1 cellular context compared by ENCODE assay signal in the genomic region with DNA sequence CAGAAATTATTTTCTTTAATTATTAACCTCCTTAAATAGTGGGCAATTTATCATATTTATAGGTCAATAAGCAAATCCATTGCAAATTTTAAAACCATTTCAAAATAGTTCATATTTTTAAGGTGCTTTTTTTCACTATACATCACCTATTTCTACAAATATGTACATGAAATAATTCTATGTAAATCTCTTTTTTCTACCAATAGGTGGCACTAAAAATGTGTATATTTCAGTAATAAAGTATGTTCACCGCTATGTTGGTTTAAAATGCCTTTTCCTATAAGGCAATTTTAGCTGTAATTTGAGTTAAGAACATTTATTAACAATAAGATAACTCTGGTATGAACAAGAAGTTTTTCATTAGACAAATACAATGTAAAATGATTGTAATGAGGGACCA.
TF ChIP-seq lines count a peak whose summit lies in the region.

No MANE protein-coding gene starts in this region.

TF ChIP-seq in GM12878, 131 proteins besides CTCF, POLR2A, EP300 and RAD21 (continued from another document):
- TF ChIP-seq, protein P1, sequence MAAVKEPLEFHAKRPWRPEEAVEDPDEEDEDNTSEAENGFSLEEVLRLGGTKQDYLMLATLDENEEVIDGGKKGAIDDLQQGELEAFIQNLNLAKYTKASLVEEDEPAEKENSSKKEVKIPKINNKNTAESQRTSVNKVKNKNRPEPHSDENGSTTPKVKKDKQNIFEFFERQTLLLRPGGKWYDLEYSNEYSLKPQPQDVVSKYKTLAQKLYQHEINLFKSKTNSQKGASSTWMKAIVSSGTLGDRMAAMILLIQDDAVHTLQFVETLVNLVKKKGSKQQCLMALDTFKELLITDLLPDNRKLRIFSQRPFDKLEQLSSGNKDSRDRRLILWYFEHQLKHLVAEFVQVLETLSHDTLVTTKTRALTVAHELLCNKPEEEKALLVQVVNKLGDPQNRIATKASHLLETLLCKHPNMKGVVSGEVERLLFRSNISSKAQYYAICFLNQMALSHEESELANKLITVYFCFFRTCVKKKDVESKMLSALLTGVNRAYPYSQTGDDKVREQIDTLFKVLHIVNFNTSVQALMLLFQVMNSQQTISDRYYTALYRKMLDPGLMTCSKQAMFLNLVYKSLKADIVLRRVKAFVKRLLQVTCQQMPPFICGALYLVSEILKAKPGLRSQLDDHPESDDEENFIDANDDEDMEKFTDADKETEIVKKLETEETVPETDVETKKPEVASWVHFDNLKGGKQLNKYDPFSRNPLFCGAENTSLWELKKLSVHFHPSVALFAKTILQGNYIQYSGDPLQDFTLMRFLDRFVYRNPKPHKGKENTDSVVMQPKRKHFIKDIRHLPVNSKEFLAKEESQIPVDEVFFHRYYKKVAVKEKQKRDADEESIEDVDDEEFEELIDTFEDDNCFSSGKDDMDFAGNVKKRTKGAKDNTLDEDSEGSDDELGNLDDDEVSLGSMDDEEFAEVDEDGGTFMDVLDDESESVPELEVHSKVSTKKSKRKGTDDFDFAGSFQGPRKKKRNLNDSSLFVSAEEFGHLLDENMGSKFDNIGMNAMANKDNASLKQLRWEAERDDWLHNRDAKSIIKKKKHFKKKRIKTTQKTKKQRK (IDR thresholded peaks at IDR 0.05; ENCODE audit: low read depth, low read length), result no peak
- TF ChIP-seq KAT2A (conservative IDR thresholded peaks at IDR 0.05; ENCODE audit: control insufficient read depth, low read depth, low read length) (no peak), HDGF (IDR thresholded peaks at IDR 0.05) (no peak), MEF2B (IDR thresholded peaks at IDR 0.05; ENCODE audit: partially characterized antibody, poor library complexity, severe bottlenecking) (no peak), DPF2 (IDR thresholded peaks at IDR 0.05) (no peak), TCF12 (IDR thresholded peaks at IDR 0.05; ENCODE audit: low read depth, low read length) (no peak)
- TF ChIP-seq, protein P2, sequence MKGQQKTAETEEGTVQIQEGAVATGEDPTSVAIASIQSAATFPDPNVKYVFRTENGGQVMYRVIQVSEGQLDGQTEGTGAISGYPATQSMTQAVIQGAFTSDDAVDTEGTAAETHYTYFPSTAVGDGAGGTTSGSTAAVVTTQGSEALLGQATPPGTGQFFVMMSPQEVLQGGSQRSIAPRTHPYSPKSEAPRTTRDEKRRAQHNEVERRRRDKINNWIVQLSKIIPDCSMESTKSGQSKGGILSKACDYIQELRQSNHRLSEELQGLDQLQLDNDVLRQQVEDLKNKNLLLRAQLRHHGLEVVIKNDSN (IDR thresholded peaks at IDR 0.05; ENCODE audit: borderline replicate concordance, extremely low read length, insufficient read depth, low read depth, low read length), result no peak
- TF ChIP-seq, protein P3, sequence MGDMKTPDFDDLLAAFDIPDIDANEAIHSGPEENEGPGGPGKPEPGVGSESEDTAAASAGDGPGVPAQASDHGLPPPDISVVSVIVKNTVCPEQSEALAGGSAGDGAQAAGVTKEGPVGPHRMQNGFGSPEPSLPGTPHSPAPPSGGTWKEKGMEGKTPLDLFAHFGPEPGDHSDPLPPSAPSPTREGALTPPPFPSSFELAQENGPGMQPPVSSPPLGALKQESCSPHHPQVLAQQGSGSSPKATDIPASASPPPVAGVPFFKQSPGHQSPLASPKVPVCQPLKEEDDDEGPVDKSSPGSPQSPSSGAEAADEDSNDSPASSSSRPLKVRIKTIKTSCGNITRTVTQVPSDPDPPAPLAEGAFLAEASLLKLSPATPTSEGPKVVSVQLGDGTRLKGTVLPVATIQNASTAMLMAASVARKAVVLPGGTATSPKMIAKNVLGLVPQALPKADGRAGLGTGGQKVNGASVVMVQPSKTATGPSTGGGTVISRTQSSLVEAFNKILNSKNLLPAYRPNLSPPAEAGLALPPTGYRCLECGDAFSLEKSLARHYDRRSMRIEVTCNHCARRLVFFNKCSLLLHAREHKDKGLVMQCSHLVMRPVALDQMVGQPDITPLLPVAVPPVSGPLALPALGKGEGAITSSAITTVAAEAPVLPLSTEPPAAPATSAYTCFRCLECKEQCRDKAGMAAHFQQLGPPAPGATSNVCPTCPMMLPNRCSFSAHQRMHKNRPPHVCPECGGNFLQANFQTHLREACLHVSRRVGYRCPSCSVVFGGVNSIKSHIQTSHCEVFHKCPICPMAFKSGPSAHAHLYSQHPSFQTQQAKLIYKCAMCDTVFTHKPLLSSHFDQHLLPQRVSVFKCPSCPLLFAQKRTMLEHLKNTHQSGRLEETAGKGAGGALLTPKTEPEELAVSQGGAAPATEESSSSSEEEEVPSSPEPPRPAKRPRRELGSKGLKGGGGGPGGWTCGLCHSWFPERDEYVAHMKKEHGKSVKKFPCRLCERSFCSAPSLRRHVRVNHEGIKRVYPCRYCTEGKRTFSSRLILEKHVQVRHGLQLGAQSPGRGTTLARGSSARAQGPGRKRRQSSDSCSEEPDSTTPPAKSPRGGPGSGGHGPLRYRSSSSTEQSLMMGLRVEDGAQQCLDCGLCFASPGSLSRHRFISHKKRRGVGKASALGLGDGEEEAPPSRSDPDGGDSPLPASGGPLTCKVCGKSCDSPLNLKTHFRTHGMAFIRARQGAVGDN (IDR thresholded peaks at IDR 0.05), result no peak
TF ChIP-seq in GM12878: peak in this region for 0.
